In the genomic region with DNA sequence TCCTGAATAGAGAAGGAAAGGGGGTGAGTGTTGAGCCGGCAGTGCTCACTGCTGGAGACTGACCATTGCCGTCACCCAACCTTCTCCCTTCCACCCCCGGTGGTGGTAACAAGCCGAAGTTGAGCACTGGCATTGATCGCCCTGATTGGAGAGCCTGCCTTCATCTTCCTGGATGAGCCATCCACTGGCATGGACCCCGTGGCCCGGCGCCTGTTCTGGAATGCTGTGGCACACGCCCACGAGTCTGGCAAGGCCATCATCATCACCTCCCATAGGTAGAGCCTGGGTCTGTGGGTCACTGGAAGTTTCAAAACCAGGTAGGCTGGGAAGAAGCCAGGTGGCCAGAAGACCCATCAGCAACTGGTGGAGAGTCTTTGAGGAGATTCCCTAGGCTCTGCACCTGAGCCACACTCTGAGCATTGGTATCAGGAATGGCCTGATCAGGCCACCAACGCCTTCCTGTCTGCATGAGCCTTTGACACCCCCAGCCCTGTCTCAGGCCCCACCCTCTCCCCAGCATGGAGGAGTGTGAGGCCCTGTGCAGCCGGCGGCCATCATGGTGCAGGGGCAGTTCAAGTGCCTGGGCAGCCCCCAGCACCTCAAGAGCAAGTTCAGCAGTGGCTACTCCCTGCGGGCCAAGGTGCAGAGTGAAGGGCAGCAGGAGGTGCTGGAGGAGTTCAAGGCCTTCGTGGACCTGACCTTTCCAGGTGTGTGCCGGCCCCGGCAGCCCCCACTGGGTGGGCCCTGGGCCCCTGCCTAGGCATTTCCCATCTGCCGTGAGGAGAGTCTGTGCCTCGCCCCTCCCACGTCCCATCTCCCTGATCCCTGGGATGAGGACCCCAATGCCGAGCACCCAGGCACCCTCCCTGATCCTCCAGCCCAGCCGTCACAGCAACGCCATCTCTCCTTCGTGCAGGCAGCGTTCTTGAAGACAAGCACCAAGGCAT, we compare ENCODE assay signal across 30 cellular contexts. TPM values are rescaled to one million over a fixed set of nuclear protein-coding genes. Genes with fewer than 3 reads are reported as not detected.
"Had no signal": no experiment of that assay in that cellular context is flagged by ENCODE, and none has a peak within 500 bp of the region (broad histone marks: within the 10 kb centered on the region; RNA-seq: fewer than 3 reads in every experiment).

No MANE protein-coding gene starts in this region.

- H3K4me1 ChIP-seq: foreskin keratinocyte, parathyroid adenoma had no signal

- H3K27ac Mint-ChIP-seq: nephron, neural progenitor cell, progenitor cell of endocrine pancreas had no signal

- DNase-seq: dermis blood vessel endothelial cell; effector memory CD4-positive, alpha-beta T cell; foreskin keratinocyte; heart left ventricle; kidney glomerular epithelial cell; left colon; left ventricle myocardium superior; lower lobe of right lung; right lobe of liver; stimulated activated CD4-positive, alpha-beta T cell treated with anti-CD3 and anti-CD28 coated beads, Interleukin-12 subunit alpha, Interleukin-12 subunit beta, amount 100 ng/mL, for 4 hours; stimulated activated CD4-positive, alpha-beta T cell treated with anti-CD3 and anti-CD28 coated beads, Interleukin-1b, Interleukin-23, amount 100 ng/mL, for 48 hours; stimulated activated CD4-positive, alpha-beta T cell treated with anti-CD3 and anti-CD28 coated beads, Interleukin-4, amount 100 ng/mL, for 1 hour; stimulated activated CD8-positive, alpha-beta memory T cell treated with anti-CD3 and anti-CD28 coated beads, Interleukin-4, amount 100 ng/mL, for 48 hours; stimulated activated naive CD4-positive, alpha-beta T cell; testis; tibial artery had no signal

- H3K4me3 ChIP-seq: coronary artery, esophagus muscularis mucosa, gastroesophageal sphincter, heart left ventricle, hepatocyte, lower lobe of right lung, neural progenitor cell, right lobe of liver, smooth muscle cell, testis, tibial artery, upper lobe of left lung, vagina had no signal

- FAIRE-seq: islet of Langerhans had no signal

- H3K9me3 ChIP-seq: esophagus muscularis mucosa, gastroesophageal sphincter, heart left ventricle, lower lobe of right lung, right lobe of liver, testis, tibial artery, upper lobe of left lung, vagina had no signal

- ATAC-seq: foreskin keratinocyte, gastroesophageal sphincter, heart left ventricle, left colon, left ventricle myocardium superior, lower lobe of right lung, right lobe of liver had no signal

- H3K36me3 Mint-ChIP-seq: neural progenitor cell had no signal

- H3K36me3 ChIP-seq: esophagus muscularis mucosa, gastroesophageal sphincter, heart left ventricle, lower lobe of right lung, neural progenitor cell, right lobe of liver, tibial artery, upper lobe of left lung, vagina had no signal

- H3K27me3 ChIP-seq: esophagus muscularis mucosa, gastroesophageal sphincter, heart left ventricle, hepatocyte, right lobe of liver, testis, upper lobe of left lung, vagina had no signal

- H3K4me3 Mint-ChIP-seq: nephron, neural progenitor cell had no signal

- H3K9me3 Mint-ChIP-seq: nephron, neural progenitor cell had no signal

- H3K27ac ChIP-seq: coronary artery, esophagus muscularis mucosa, foreskin keratinocyte, gastroesophageal sphincter, heart left ventricle, hepatocyte, lower lobe of right lung, neural progenitor cell, parathyroid adenoma, right lobe of liver, testis, tibial artery, upper lobe of left lung, vagina had no signal

RNA-seq across cellular contexts. Expression of gene TEDC2, which starts 35.6 kb away (rescaled TPM):
- total RNA-seq: mononuclear cell had no signal

RNA-seq across cellular contexts. Expression of gene NTN3, which starts 46.8 kb away (rescaled TPM):
- total RNA-seq: dermis blood vessel endothelial cell, gastroesophageal sphincter, left colon, mononuclear cell, upper lobe of left lung, vagina had no signal
- polyA plus RNA-seq: endothelial cell of umbilical vein, foreskin keratinocyte, heart left ventricle had no signal
